1 cellular context compared by ENCODE assay signal in genomic region chr7:64794171-64794844, GRCh38.
TF ChIP-seq lines count a peak whose summit lies in the region.

ZNF138 (plus strand) TSS chr7:64794428; CDS start chr7:64794569, 141 bp downstream.

TF ChIP-seq in HepG2, 621 proteins besides CTCF, POLR2A, EP300 and RAD21 (continued from another document and continues in another):
- TF ChIP-seq ZNF563 (CRISPR knock-in tag; IDR thresholded peaks at IDR 0.05) (peak; percentile 57; the same call in 1 of the 2 replicates), ZMYM3 (CRISPR knock-in tag; IDR thresholded peaks at IDR 0.05) (0 out of 2 replicates have a peak, but pooled peaks have one; percentile 26), ZNF44 (CRISPR knock-in tag; IDR thresholded peaks at IDR 0.05) (no peak), HMGXB3 (CRISPR knock-in tag; IDR thresholded peaks at IDR 0.05; ENCODE audit: borderline replicate concordance) (no peak), SKIL (CRISPR knock-in tag; IDR thresholded peaks at IDR 0.05; ENCODE audit: borderline replicate concordance) (no peak), ZBTB33 (CRISPR knock-in tag; IDR thresholded peaks at IDR 0.05) (no peak), CSRNP2 (CRISPR knock-in tag; conservative IDR thresholded peaks at IDR 0.05; ENCODE audit: low read depth) (no peak), FOXK2 (IDR thresholded peaks at IDR 0.05) (no peak), ZNF160 (CRISPR knock-in tag; IDR thresholded peaks at IDR 0.05) (no peak; the same call in 1 of the 2 replicates), MIER3 (CRISPR knock-in tag; IDR thresholded peaks at IDR 0.05; ENCODE audit: borderline replicate concordance) (no peak), THAP8 (CRISPR knock-in tag; IDR thresholded peaks at IDR 0.05; ENCODE audit: borderline replicate concordance) (0 out of 2 replicates have a peak, but pooled peaks have one; percentile 61), GATA4 (IDR thresholded peaks at IDR 0.05; ENCODE audit: borderline replicate concordance, low read depth) (no peak), SP2 (CRISPR knock-in tag; IDR thresholded peaks at IDR 0.05) (peak; percentile 93), PTBP1 (IDR thresholded peaks at IDR 0.05; ENCODE audit: low read depth, low read length, poor library complexity, severe bottlenecking) (no peak), ZNF333 (CRISPR knock-in tag; IDR thresholded peaks at IDR 0.05; ENCODE audit: borderline replicate concordance) (0 out of 2 replicates have a peak, but pooled peaks have one; percentile 29), NBN (conservative IDR thresholded peaks at IDR 0.05) (no peak), ZNF383 (CRISPR knock-in tag; IDR thresholded peaks at IDR 0.05; ENCODE audit: borderline replicate concordance) (no peak), SMARCE1 (IDR thresholded peaks at IDR 0.05; ENCODE audit: borderline replicate concordance) (no peak), CBX2 (IDR thresholded peaks at IDR 0.05; ENCODE audit: low read depth, low read length) (no peak), CBX2 (CRISPR knock-in tag; IDR thresholded peaks at IDR 0.05; ENCODE audit: low read depth) (no peak), GTF2F1 (IDR thresholded peaks at IDR 0.05; ENCODE audit: low read length) (no peak), ZNF607 (CRISPR knock-in tag; IDR thresholded peaks at IDR 0.05; ENCODE audit: borderline replicate concordance) (peak; percentile 71; the same call in 1 of the 2 replicates), ZNF510 (CRISPR knock-in tag; IDR thresholded peaks at IDR 0.05; ENCODE audit: low read depth) (no peak), FOXP1 (IDR thresholded peaks at IDR 0.05) (no peak), FOXP1 (CRISPR knock-in tag; IDR thresholded peaks at IDR 0.05) (no peak), MNT (IDR thresholded peaks at IDR 0.05) (no peak), HMGA1 (CRISPR knock-in tag; conservative IDR thresholded peaks at IDR 0.05) (no peak), JUN (CRISPR knock-in tag; IDR thresholded peaks at IDR 0.05) (peak; percentile 52; the same call in 1 of the 2 replicates), ZSCAN30 (CRISPR knock-in tag; IDR thresholded peaks at IDR 0.05) (no peak), NR3C1 (CRISPR knock-in tag; IDR thresholded peaks at IDR 0.05) (no peak), PHF8 (CRISPR knock-in tag; IDR thresholded peaks at IDR 0.05) (peak; percentile 91), ZNF616 (CRISPR knock-in tag; IDR thresholded peaks at IDR 0.05; ENCODE audit: low read depth) (no peak), RXRA (CRISPR knock-in tag; IDR thresholded peaks at IDR 0.05) (no peak), KDM5A (IDR thresholded peaks at IDR 0.05; ENCODE audit: borderline replicate concordance, low read length) (peak; percentile 81), CEBPG (CRISPR knock-in tag; IDR thresholded peaks at IDR 0.05) (no peak), ZFP36L2 (CRISPR knock-in tag; IDR thresholded peaks at IDR 0.05) (no peak), SP5 (CRISPR knock-in tag; IDR thresholded peaks at IDR 0.05; ENCODE audit: borderline replicate concordance, low read depth) (no peak), ZNF546 (CRISPR knock-in tag; conservative IDR thresholded peaks at IDR 0.05) (no peak), ZNF678 (CRISPR knock-in tag; IDR thresholded peaks at IDR 0.05) (no peak), SNAI1 (CRISPR knock-in tag; IDR thresholded peaks at IDR 0.05; ENCODE audit: borderline replicate concordance) (no peak), ZNF746 (CRISPR knock-in tag; IDR thresholded peaks at IDR 0.05) (no peak), ASH2L (IDR thresholded peaks at IDR 0.05; ENCODE audit: insufficient read length, low read depth, low read length) (peak; percentile 91), ETV5 (CRISPR knock-in tag; IDR thresholded peaks at IDR 0.05; ENCODE audit: borderline replicate concordance) (peak; percentile 32; the same call in 1 of the 2 replicates), RORA (CRISPR knock-in tag; IDR thresholded peaks at IDR 0.05) (no peak), SKI (IDR thresholded peaks at IDR 0.05; ENCODE audit: partially characterized antibody) (no peak), SETDB1 (CRISPR knock-in tag; IDR thresholded peaks at IDR 0.05; ENCODE audit: borderline replicate concordance) (no peak), ZNF256 (CRISPR knock-in tag; conservative IDR thresholded peaks at IDR 0.05) (no peak; the same call in 1 of the 2 replicates), TFAP4 (IDR thresholded peaks at IDR 0.05; ENCODE audit: borderline replicate concordance, low read depth) (peak; percentile 47; the same call in 1 of the 2 replicates), TCF12 (IDR thresholded peaks at IDR 0.05) (no peak), TCF12 (CRISPR knock-in tag; IDR thresholded peaks at IDR 0.05) (no peak), ZSCAN9 (CRISPR knock-in tag; IDR thresholded peaks at IDR 0.05; ENCODE audit: borderline replicate concordance) (no peak), ZNF276 (CRISPR knock-in tag; IDR thresholded peaks at IDR 0.05; ENCODE audit: low read depth) (no peak), ZFP91 (CRISPR knock-in tag; IDR thresholded peaks at IDR 0.05; ENCODE audit: borderline replicate concordance) (no peak; the same call in 1 of the 2 replicates), MLLT10 (CRISPR knock-in tag; IDR thresholded peaks at IDR 0.05) (no peak), ZFP1 (CRISPR knock-in tag; IDR thresholded peaks at IDR 0.05) (no peak), ZFP36 (IDR thresholded peaks at IDR 0.05; ENCODE audit: borderline replicate concordance, low read depth, low read length, partially characterized antibody) (no peak), ZNF562 (CRISPR knock-in tag; IDR thresholded peaks at IDR 0.05; ENCODE audit: borderline replicate concordance) (no peak)
